In genomic region chr16:80766798-80767197, GRCh38 we compare ENCODE assay signal across 35 cellular contexts. TPM values are rescaled to one million over a fixed set of nuclear protein-coding genes. Genes with fewer than 3 reads are reported as not detected.
A peak's percentile ranks its signal among the peaks of the same experiment; 100 is the strongest.
DNase-seq lines count a peak whose midpoint lies in the region; ATAC-seq, FAIRE-seq and TF ChIP-seq lines count a peak whose summit lies in the region.
"Had no signal": no experiment of that assay in that cellular context is flagged by ENCODE, and none has a peak within 500 bp of the region (broad histone marks: within the 10 kb centered on the region; RNA-seq: fewer than 3 reads in every experiment).

No MANE protein-coding gene starts in this region.

- no peak overlapping the region for H2BK15ac ChIP-seq in H9 (ENCODE audit: low read depth, low read length)

- H3K79me2 ChIP-seq in HepG2 (ENCODE audit: insufficient read depth, low read length) (no peaks in the 10 kb centered on the region), H9 (ENCODE audit: insufficient read depth, low read length) (no peaks in the 10 kb centered on the region), K562 (ENCODE audit: control insufficient read depth, insufficient read depth, low read length) (no peaks in the 10 kb centered on the region)

- DNase-seq in HepG2 (ENCODE audit: low spot score) (no peak), right lobe of liver (no peak), H9 (no peak), K562 (ENCODE audit: extremely low read depth in 1 of 4, low spot score in 3 of 4) (no peak), midbrain (lab: John Stamatoyannopoulos, UW) (no peak)
- DNase-seq: 8988T; ACHN; AML-193; BE2C; C1 segment of cervical spinal cord; Caco-2; Calu3; CD4-positive, alpha-beta memory T cell; CD4-positive, alpha-beta T cell; CD4-positive, CD25-positive, alpha-beta regulatory T cell; CD8-positive, alpha-beta memory T cell; CD8-positive, alpha-beta T cell; COR-L47; DMS 273 treated with DMSO at 0.1 percent for 48 hours; DMS153; DMS53; DMS79; DMS79 treated with DMSO at 0.1 percent for 48 hours; DND-41; EL had no signal

- H4K91ac ChIP-seq in H9 (ENCODE audit: insufficient read length, low read depth, low read length), result no peak overlapping the region

- H3K79me1 ChIP-seq in H9 (ENCODE audit: insufficient read depth, low read depth, low read length, poor library complexity, severe bottlenecking), result no peaks in the 10 kb centered on the region

- no peak overlapping the region for H3K4me2 ChIP-seq in HepG2 (ENCODE audit: low read depth, low read length)
- H3K4me2 ChIP-seq in H9 (ENCODE audit: insufficient read depth, insufficient read length, low read length), result no peak overlapping the region
- H3K4me2 ChIP-seq in K562 (ENCODE audit: insufficient read depth, low read length), result no peak overlapping the region
- H3K4me2 ChIP-seq: A549; BLaER1; BLaER1 treated with 17β-estradiol and CSF1 and Interleukin-3, amounts not matched to agents 10 nM and 100 nM had no signal

- 5% methylated on average over 1 of the region's 1 CpG for WGBS in HepG2 (ENCODE audit: low lambda C conversion rate)
- 80% methylated on average over 1 of the region's 1 CpG for WGBS in right lobe of liver (ENCODE audit: insufficient coverage, low coverage, low lambda C conversion rate, missing lambda C conversion rate)
- WGBS in H9 (ENCODE audit: extremely low coverage, insufficient read length, low lambda C conversion rate), result no CpG with 5 or more reads among the region's 1 CpG
- 0% methylated on average over 1 of the region's 1 CpG for WGBS in K562 (ENCODE audit: insufficient coverage, low coverage, missing lambda C conversion rate)

- intact Hi-C loops in HepG2 (cut with micrococcal nuclease; ENCODE audit: unreplicated experiment) (no loop called here), right lobe of liver (cut with DNase I) (no loop called here), K562 (cut with micrococcal nuclease) (no loop called here)

- no peak overlapping the region for H3K23ac ChIP-seq in H9 (ENCODE audit: insufficient read length, low read depth, low read length)

- H4K20me1 ChIP-seq in HepG2 (ENCODE audit: insufficient read depth, low read length) (no peaks in the 10 kb centered on the region), H9 (ENCODE audit: control insufficient read depth, insufficient read depth, insufficient read length) (no peaks in the 10 kb centered on the region), K562 (replicated peaks; ENCODE audit: control insufficient read depth, insufficient read depth, low read length) (no peaks in the 10 kb centered on the region)

- TF ChIP-seq RAD21 in HepG2 (CRISPR knock-in tag; IDR thresholded peaks at IDR 0.05), result no peak
- TF ChIP-seq RAD21 in K562 (CRISPR knock-in tag; conservative IDR thresholded peaks at IDR 0.05 in 1 of 2, IDR thresholded peaks at IDR 0.05 in 1 of 2), result no peak

- TF ChIP-seq POLR2A in HepG2 (IDR thresholded peaks at IDR 0.05; ENCODE audit: insufficient read depth in 1 of 2, low read depth in 2 of 2, low read length in 2 of 2) (no peak), right lobe of liver (IDR thresholded peaks at IDR 0.05) (no peak), K562 (conservative IDR thresholded peaks at IDR 0.05) (no peak)

- FAIRE-seq in HepG2 (lab: Jason Lieb, UNC), result no peak
- FAIRE-seq in K562 (lab: Jason Lieb, UNC), result no peak
- FAIRE-seq: A204.1, A549, D721Med had no signal

- TF ChIP-seq CTCF in HepG2 (CRISPR knock-in tag; IDR thresholded peaks at IDR 0.05), result no peak
- no peak for TF ChIP-seq CTCF in right lobe of liver (IDR thresholded peaks at IDR 0.05)
- TF ChIP-seq CTCF in H9 (conservative IDR thresholded peaks at IDR 0.05), result no peak
- no peak for TF ChIP-seq CTCF in K562 (IDR thresholded peaks at IDR 0.05 in 2 of 3, conservative IDR thresholded peaks at IDR 0.05 in 1 of 3; ENCODE audit: insufficient read depth in 2 of 3, low read depth in 1 of 3, low read length in 3 of 3)

- H3T11ph ChIP-seq in H9 (ENCODE audit: low read length), result no peak overlapping the region

- no peak overlapping the region for H4K8ac ChIP-seq in H9 (replicated peaks; ENCODE audit: insufficient read length, low read depth, low read length)

- H3K27ac ChIP-seq in HepG2 (ENCODE audit: extremely low read length, insufficient read depth, low read length), result no peak overlapping the region
- H3K27ac ChIP-seq in right lobe of liver, result no peak overlapping the region
- H3K27ac ChIP-seq in H9 (ENCODE audit: insufficient read length, low read depth, low read length), result no peak overlapping the region
- no peak overlapping the region for H3K27ac ChIP-seq in K562 (ENCODE audit: extremely low read depth, low read depth, low read length)
- H3K27ac ChIP-seq: 22Rv1; A549; BLaER1; BLaER1 treated with 17β-estradiol and CSF1 and Interleukin-3, amounts not matched to agents 10 nM and 100 nM; C4-2B had no signal

- H3K18ac ChIP-seq in H9 (ENCODE audit: insufficient read length, low read depth, low read length), result no peak overlapping the region

- no peak overlapping the region for H2BK5ac ChIP-seq in H9 (ENCODE audit: insufficient read length, low read length)

- H3K36me3 Mint-ChIP-seq in H9 (ENCODE audit: insufficient read depth in 1 of 3, low read depth in 3 of 3), result no peaks in the 10 kb centered on the region; a peak in 1 of 7 replicates

- no peaks in the 10 kb centered on the region for H3K9me3 ChIP-seq in HepG2 (ENCODE audit: low read length)
- H3K9me3 ChIP-seq in right lobe of liver, result no peaks in the 10 kb centered on the region
- no peaks in the 10 kb centered on the region for H3K9me3 ChIP-seq in H9 (ENCODE audit: control insufficient read depth, low read depth, low read length)
- H3K9me3 ChIP-seq in K562 (replicated peaks; ENCODE audit: control insufficient read depth, insufficient read depth, low read depth, low read length), result no peaks in the 10 kb centered on the region
- H3K9me3 ChIP-seq: A549, BE2C, Caco-2 had no signal

- BruUV-seq in HepG2 (replicated peaks; lab: Mats Ljungman, UMichigan) (no TSS peak), K562 (replicated peaks; lab: Mats Ljungman, UMichigan) (no TSS peak)

- H3K14ac ChIP-seq in H9 (ENCODE audit: insufficient read depth, low read length), result no peak overlapping the region

- POLR2A ChIA-PET in HepG2 (lab: Yijun Ruan, JAX), result no interaction called here
- POLR2A ChIA-PET in K562 (lab: Yijun Ruan, JAX), result no interaction called here

- H3K27ac Mint-ChIP-seq in H9, result no peak overlapping the region
- H3K27ac Mint-ChIP-seq: B cell; CD14-positive monocyte; CD4-positive, alpha-beta memory T cell; CD4-positive, alpha-beta T cell; CD4-positive, CD25-positive, alpha-beta regulatory T cell; CD8-positive, alpha-beta T cell had no signal

- no peaks in the 10 kb centered on the region for H3K9me1 ChIP-seq in K562 (ENCODE audit: control insufficient read depth, insufficient read depth, low read length)

- no peak overlapping the region for H3K9ac ChIP-seq in HepG2 (ENCODE audit: insufficient read depth, low read depth, low read length)
- no peak overlapping the region for H3K9ac ChIP-seq in H9 (ENCODE audit: extremely low read depth, insufficient read length, low read length)
- no peak overlapping the region for H3K9ac ChIP-seq in K562 (ENCODE audit: insufficient read depth in 1 of 2, low read depth in 2 of 2, low read length in 2 of 2)
- H3K9ac ChIP-seq: BLaER1; BLaER1 treated with 17β-estradiol and CSF1 and Interleukin-3, amounts not matched to agents 10 nM and 100 nM had no signal

- H2BK12ac ChIP-seq in H9 (ENCODE audit: insufficient read length, low read depth, low read length), result no peak overlapping the region

- H2BK120ac ChIP-seq in H9 (ENCODE audit: low read depth, low read length, poor library complexity, severe bottlenecking), result no peak overlapping the region

- H3K4me3 ChIP-seq in HepG2 (replicated peaks in 1 of 3; ENCODE audit: insufficient read depth in 1 of 3, low read depth in 2 of 3, low read length in 3 of 3), result no peak overlapping the region
- no peak overlapping the region for H3K4me3 ChIP-seq in right lobe of liver
- no peak overlapping the region for H3K4me3 ChIP-seq in K562
- H3K4me3 ChIP-seq: A549; BLaER1; BLaER1 treated with 17β-estradiol and CSF1 and Interleukin-3, amounts not matched to agents 10 nM and 100 nM had no signal

- H3K23me2 ChIP-seq in H9 (ENCODE audit: insufficient read length, low read depth, low read length, poor library complexity, severe bottlenecking), result no peaks in the 10 kb centered on the region

- H3K27me3 ChIP-seq in HepG2 (ENCODE audit: control insufficient read depth in 1 of 2, insufficient read depth in 2 of 2, low read length in 2 of 2), result no peaks in the 10 kb centered on the region
- H3K27me3 ChIP-seq in right lobe of liver, result no peaks in the 10 kb centered on the region
- no peaks in the 10 kb centered on the region for H3K27me3 ChIP-seq in H9 (ENCODE audit: insufficient read depth, low read length)
- H3K27me3 ChIP-seq in K562 (ENCODE audit: control insufficient read depth in 2 of 2, insufficient read depth in 2 of 2, low read length in 2 of 2), result 0 out of 5 replicates have a peak, but pooled peaks cover 0 to 5% of the 10 kb centered on the region in 2 experiments
- H3K27me3 ChIP-seq: BE2C; BLaER1; BLaER1 treated with 17β-estradiol and CSF1 and Interleukin-3, amounts not matched to agents 10 nM and 100 nM had no signal

- no peak overlapping the region for H3K56ac ChIP-seq in H9 (ENCODE audit: insufficient read length, low read depth, low read length)

- no peaks in the 10 kb centered on the region for H3K4me1 Mint-ChIP-seq in H9
- H3K4me1 Mint-ChIP-seq: B cell had no signal

- ATAC-seq in HepG2 (no peak), right lobe of liver (no peak), K562 (no peak), GM18907 (IDR thresholded peaks at IDR 0.05; ENCODE audit: unreplicated experiment) (no peak)
- ATAC-seq: CD8-positive, alpha-beta T cell had no signal

- H3K27me3 Mint-ChIP-seq in H9 (ENCODE audit: low read depth), result no peaks in the 10 kb centered on the region; the same call in 1 of the 2 replicates
- H3K27me3 Mint-ChIP-seq: B cell; CD4-positive, alpha-beta memory T cell; CD4-positive, alpha-beta T cell; CD4-positive, CD25-positive, alpha-beta regulatory T cell had no signal

- H3K9me3 Mint-ChIP-seq in H9, result peaks cover 3 to 12% of the 10 kb centered on the region in 2 experiments; a peak in 2 of 5 replicates

- no peak overlapping the region for H4K5ac ChIP-seq in H9 (ENCODE audit: insufficient read length, low read depth, low read length)

- H2AFZ ChIP-seq in HepG2 (ENCODE audit: low read length), result no peak overlapping the region
- no peak overlapping the region for H2AFZ ChIP-seq in H9 (ENCODE audit: low read length)
- H2AFZ ChIP-seq in K562 (ENCODE audit: low read depth, low read length), result no peak overlapping the region

- CTCF ChIA-PET in HepG2 (lab: Yijun Ruan, JAX; ENCODE audit: low intra/inter-chr PET ratio, low total read pairs) (no interaction called here), K562 (lab: Yijun Ruan, JAX; ENCODE audit: low intra/inter-chr PET ratio) (no interaction called here)

- no peaks in the 10 kb centered on the region for H3K36me3 ChIP-seq in HepG2 (replicated peaks in 1 of 2; ENCODE audit: control insufficient read depth in 1 of 2, insufficient read depth in 2 of 2, low read length in 2 of 2)
- no peaks in the 10 kb centered on the region for H3K36me3 ChIP-seq in right lobe of liver
- H3K36me3 ChIP-seq in K562 (ENCODE audit: control insufficient read depth, insufficient read depth, low read length), result no peaks in the 10 kb centered on the region
- H3K36me3 ChIP-seq: BE2C had no signal

- no peak overlapping the region for H2AK5ac ChIP-seq in H9 (ENCODE audit: insufficient read length, low read length)

- TF ChIP-seq EP300 in HepG2 (IDR thresholded peaks at IDR 0.05; ENCODE audit: low read depth in 2 of 2, low read length in 2 of 2) (no peak), HepG2 (CRISPR knock-in tag; IDR thresholded peaks at IDR 0.05; ENCODE audit: borderline replicate concordance) (no peak), K562 (IDR thresholded peaks at IDR 0.05; ENCODE audit: low read length) (no peak)

- no peaks in the 10 kb centered on the region for H3K4me1 ChIP-seq in HepG2 (ENCODE audit: insufficient read depth, low read length)
- no peaks in the 10 kb centered on the region for H3K4me1 ChIP-seq in right lobe of liver
- no peaks in the 10 kb centered on the region for H3K4me1 ChIP-seq in H9 (ENCODE audit: insufficient read depth, low read length)
- H3K4me1 ChIP-seq in K562 (replicated peaks in 1 of 2; ENCODE audit: control insufficient read depth in 2 of 2, insufficient read depth in 2 of 2, low read length in 2 of 2), result no peaks in the 10 kb centered on the region
- H3K4me1 ChIP-seq: A549, BE2C, BLaER1, Caco-2 had no signal

- no peak overlapping the region for H3K4me3 Mint-ChIP-seq in H9
- H3K4me3 Mint-ChIP-seq: B cell; CD14-positive monocyte; CD4-positive, alpha-beta memory T cell; CD4-positive, alpha-beta T cell; CD4-positive, CD25-positive, alpha-beta regulatory T cell; CD8-positive, alpha-beta memory T cell; CD8-positive, alpha-beta T cell had no signal

- in situ Hi-C loops in HepG2 (cut with HindIII; ENCODE audit: extremely low pct_ligation_motif_present, low pct_unique_long_range_greater_than_20kb) (no loop called here), K562 (cut with MboI) (no loop called here)

- H3K4ac ChIP-seq in H9 (ENCODE audit: low read depth, low read length), result no peak overlapping the region

- peak overlapping the region; percentile 32 for H2BK20ac ChIP-seq in H9 (ENCODE audit: low read depth, low read length, poor library complexity, severe bottlenecking)

RNA-seq across cellular contexts. Expression of gene CDYL2, which starts 37.6 kb away (rescaled TPM):
- total RNA-seq in HepG2 (2016; rRNA removed; fragmentation: Illumina TruSeq; extraction: Trizol), result 0.20 and 0.35 TPM in 2 replicates
- 3.8 and 5.3 TPM in 2 replicates for total RNA-seq in HepG2 (2016; cell fraction: cytosol; rRNA removed; fragmentation: Illumina TruSeq; extraction: Trizol; ENCODE audit: low read depth)
- 0.39 and 0.52 TPM in 2 replicates for total RNA-seq in HepG2 (2016; cell fraction: insoluble cytoplasmic fraction; rRNA removed; fragmentation: Illumina TruSeq; extraction: Trizol)
- 1.1 and 1.4 TPM in 2 replicates for total RNA-seq in HepG2 (2016; cell fraction: membrane; rRNA removed; fragmentation: Illumina TruSeq; extraction: Trizol)
- total RNA-seq in HepG2 (2016; cell fraction: nucleus; rRNA removed; fragmentation: Illumina TruSeq; extraction: Trizol), result 0.16 and 0.47 TPM in 2 replicates
- 0.07 TPM in 2 replicates for polyA plus RNA-seq in HepG2 (2011; rRNA removed)
- polyA plus RNA-seq in HepG2 (2011; cell fraction: cytosol; rRNA removed), result 0.03 and 0.08 TPM in 2 replicates
- 0.10 and 0.17 TPM in 2 replicates for polyA plus RNA-seq in HepG2 (2011; cell fraction: nucleus; rRNA removed)
- 0.11 TPM in 1 of 2 replicates, not detected in the other for polyA plus RNA-seq in HepG2 (2012)
- polyA plus RNA-seq in HepG2 (2016; cell fraction: cytosol; fragmentation: Illumina TruSeq; extraction: Trizol; ENCODE audit: low read depth), result 0.01 TPM in 1 of 2 replicates, not detected in the other
- 0.15 and 0.22 TPM in 2 replicates for polyA plus RNA-seq in HepG2 (2016; cell fraction: insoluble cytoplasmic fraction; fragmentation: Illumina TruSeq; extraction: Trizol; ENCODE audit: low read depth)
- 0.05 and 0.13 TPM in 2 replicates for polyA plus RNA-seq in HepG2 (2016; cell fraction: membrane; fragmentation: Illumina TruSeq; extraction: Trizol; ENCODE audit: low read depth)
- polyA plus RNA-seq in HepG2 (2016; cell fraction: nucleus; fragmentation: Illumina TruSeq; extraction: Trizol; ENCODE audit: insufficient read depth, low read depth), result 0.12 and 0.44 TPM in 2 replicates
- polyA minus RNA-seq in HepG2 (2011; rRNA and poly(A)+ RNA removed; ENCODE audit: low replicate concordance), result 0.22 and 43.0 TPM in 2 replicates
- polyA minus RNA-seq in HepG2 (2011; cell fraction: cytosol; rRNA and poly(A)+ RNA removed), result 0.10 and 0.44 TPM in 2 replicates
- 1.5 and 2.6 TPM in 2 replicates for polyA minus RNA-seq in HepG2 (2011; cell fraction: nucleus; rRNA and poly(A)+ RNA removed)
- 10 to 100 TPM in 1 of 6 experiments, 1 to 10 TPM in 5; 2.2 to 12.7 (median 6.3) TPM for total RNA-seq in right lobe of liver
- 4.2 and 5.4 TPM in 2 replicates for total RNA-seq in H9 (2021)
- 0.07 and 0.09 TPM in 2 replicates for total RNA-seq in K562 (2011; cell fraction: chromatin; rRNA removed; ENCODE audit: low replicate concordance)
- not detected in 2 replicates for total RNA-seq in K562 (2011; cell fraction: nucleolus; rRNA removed)
- not detected in 2 replicates for total RNA-seq in K562 (2011; cell fraction: nucleoplasm; rRNA removed)
- total RNA-seq in K562 (2014; rRNA removed), result under 0.01 TPM in 1 of 2 replicates, not detected in the other
- total RNA-seq in K562 (2014; rRNA removed; fragmentation: Illumina TruSeq; extraction: Trizol), result not detected in 2 replicates
- not detected in 2 replicates for total RNA-seq in K562 (2015; rRNA removed; fragmentation: Illumina TruSeq; extraction: Trizol)
- total RNA-seq in K562 (2021), result 0.04 and 0.25 TPM in 2 replicates
- 0.01 TPM in 1 of 2 replicates, not detected in the other for polyA plus RNA-seq in K562 (2011; rRNA removed)
- polyA plus RNA-seq in K562 (2011; cell fraction: cytosol; rRNA removed), result 0.01 TPM in 1 of 2 replicates, not detected in the other
- polyA plus RNA-seq in K562 (2011; cell fraction: nucleus; rRNA removed), result 0.01 TPM in 1 of 2 replicates, not detected in the other
- 0.01 and 0.03 TPM in 2 replicates for polyA plus RNA-seq in K562 (2012)
- not detected in 2 replicates for polyA plus RNA-seq in K562 (2014; fragmentation: Illumina TruSeq; extraction: Trizol)
- polyA plus RNA-seq in K562 (2014; fragmentation: Nextera tagmentation; extraction: Ambion mirVana), result not detected
- polyA plus RNA-seq in K562 (2014; rRNA removed), result not detected in 2 replicates
- polyA minus RNA-seq in K562 (2011; rRNA and poly(A)+ RNA removed), result 0.51 TPM in 1 of 2 replicates, not detected in the other
- polyA minus RNA-seq in K562 (2011; cell fraction: cytosol; rRNA and poly(A)+ RNA removed), result 0.18 and 0.19 TPM in 2 replicates
- polyA minus RNA-seq in K562 (2011; cell fraction: nucleus; rRNA and poly(A)+ RNA removed), result under 0.01 TPM in 2 replicates
